In genomic region chr1:207885129-207886032, GRCh38 we compare ENCODE assay signal across 1 cellular context.
A peak's percentile ranks its signal among the peaks of the same experiment; 100 is the strongest.
TF ChIP-seq lines count a peak whose summit lies in the region.

No MANE protein-coding gene starts in this region.

TF ChIP-seq in K562, 482 proteins besides CTCF, POLR2A, EP300 and RAD21 (continued from another document and continues in another):
- TF ChIP-seq CUX1 (CRISPR knock-in tag; IDR thresholded peaks at IDR 0.05): no peak
- TF ChIP-seq ARID2 (IDR thresholded peaks at IDR 0.05): peak; percentile 64; the same call in 1 of the 2 replicates
- no peak for TF ChIP-seq NCOA6 (IDR thresholded peaks at IDR 0.05)
- TF ChIP-seq MAZ (CRISPR knock-in tag; conservative IDR thresholded peaks at IDR 0.05 in 1 of 2, IDR thresholded peaks at IDR 0.05 in 1 of 2): peak in 1 of 2 experiments; percentile 37; a peak in 2 of 4 replicates
- no peak for TF ChIP-seq ZNF384 (IDR thresholded peaks at IDR 0.05; ENCODE audit: low read depth, low read length)
- peak in 1 of 2 experiments; percentile 47; a peak in 1 of 4 replicates for TF ChIP-seq FOXK2 (conservative IDR thresholded peaks at IDR 0.05 in 1 of 2, IDR thresholded peaks at IDR 0.05 in 1 of 2; ENCODE audit: low read depth in 2 of 2)
- peak in 1 of 2 experiments; percentile 22; a peak in 1 of 3 replicates for TF ChIP-seq CBX3 (IDR thresholded peaks at IDR 0.05; ENCODE audit: borderline replicate concordance in 1 of 2, low read length in 2 of 2)
- 0 out of 2 replicates have a peak, but pooled peaks have one; percentile 39 for TF ChIP-seq CLOCK (CRISPR knock-in tag; IDR thresholded peaks at IDR 0.05; ENCODE audit: borderline replicate concordance)
- TF ChIP-seq STAT6 (CRISPR knock-in tag; IDR thresholded peaks at IDR 0.05): no peak
- no peak for TF ChIP-seq IRF1 (CRISPR knock-in tag; IDR thresholded peaks at IDR 0.05; ENCODE audit: borderline replicate concordance)
- peak; percentile 56 for TF ChIP-seq GATA2 (CRISPR knock-in tag; IDR thresholded peaks at IDR 0.05)
- no peak for TF ChIP-seq MEF2A (IDR thresholded peaks at IDR 0.05; ENCODE audit: control insufficient read depth, low read depth, low read length)
- no peak for TF ChIP-seq ZNF224 (CRISPR knock-in tag; IDR thresholded peaks at IDR 0.05)
- no peak for TF ChIP-seq NR3C1 (CRISPR knock-in tag; IDR thresholded peaks at IDR 0.05)
- peak; percentile 68 for TF ChIP-seq DPF2 (IDR thresholded peaks at IDR 0.05)
- no peak for TF ChIP-seq POU5F1 (IDR thresholded peaks at IDR 0.05; ENCODE audit: borderline replicate concordance, low read depth, low read length, partially characterized antibody)
- peak; percentile 35 for TF ChIP-seq ARHGAP35 (IDR thresholded peaks at IDR 0.05; ENCODE audit: partially characterized antibody)
- peak; percentile 65 for TF ChIP-seq TCF3 (CRISPR knock-in tag; IDR thresholded peaks at IDR 0.05)
- no peak for TF ChIP-seq NFXL1 (CRISPR knock-in tag; IDR thresholded peaks at IDR 0.05)
- TF ChIP-seq STAT5A (IDR thresholded peaks at IDR 0.05; ENCODE audit: borderline replicate concordance, low read length): no peak
- no peak for TF ChIP-seq ZBTB40 (IDR thresholded peaks at IDR 0.05)
- TF ChIP-seq ZBTB40 (CRISPR knock-in tag; IDR thresholded peaks at IDR 0.05): 0 out of 2 replicates have a peak, but pooled peaks have one; percentile 27
- TF ChIP-seq ZNF12 (CRISPR knock-in tag; IDR thresholded peaks at IDR 0.05): peak; percentile 49; the same call in 1 of the 2 replicates
- no peak for TF ChIP-seq XRCC3 (IDR thresholded peaks at IDR 0.05)
- no peak for TF ChIP-seq SAP30 (IDR thresholded peaks at IDR 0.05; ENCODE audit: borderline replicate concordance, insufficient read depth, low read depth, low read length, poor library complexity, severe bottlenecking)
- no peak for TF ChIP-seq MEF2D (tag; conservative IDR thresholded peaks at IDR 0.05; ENCODE audit: low read depth)
- TF ChIP-seq CBX2 (IDR thresholded peaks at IDR 0.05; ENCODE audit: insufficient read depth, low read length, poor library complexity, severe bottlenecking): no peak
- no peak for TF ChIP-seq GTF3C2 (IDR thresholded peaks at IDR 0.05; ENCODE audit: borderline replicate concordance, extremely low read depth, insufficient read length)
- TF ChIP-seq ILF3 (IDR thresholded peaks at IDR 0.05; ENCODE audit: borderline replicate concordance): no peak
- no peak for TF ChIP-seq ZKSCAN1 (IDR thresholded peaks at IDR 0.05; ENCODE audit: low read depth, low read length)
- no peak for TF ChIP-seq PYGO2 (tag; IDR thresholded peaks at IDR 0.05)
- TF ChIP-seq YY1 (IDR thresholded peaks at IDR 0.05; ENCODE audit: borderline replicate concordance in 1 of 3, control insufficient read depth in 1 of 3, extremely low read depth in 1 of 3, insufficient read depth in 3 of 3, insufficient read length in 1 of 3, insufficient replicate concordance in 2 of 3, low read depth in 1 of 3, low read length in 2 of 3): peak; percentile 39 to 89 (median 82)
- no peak for TF ChIP-seq MTA2 (IDR thresholded peaks at IDR 0.05; ENCODE audit: low read depth)
- no peak for TF ChIP-seq RAD51 (IDR thresholded peaks at IDR 0.05; ENCODE audit: borderline replicate concordance, low read depth)
- 0 out of 2 replicates have a peak, but pooled peaks have one; percentile 55 for TF ChIP-seq ETV5 (CRISPR knock-in tag; IDR thresholded peaks at IDR 0.05; ENCODE audit: low read depth)
